In genomic region chr12:100612557-100612956, GRCh38 we compare ENCODE assay signal across 18 cellular contexts.
"Had no signal": no experiment of that assay in that cellular context is flagged by ENCODE, and none has a peak within 500 bp of the region (broad histone marks: within the 10 kb centered on the region; RNA-seq: fewer than 3 reads in every experiment).

No MANE protein-coding gene starts in this region.

- H3K4me1 Mint-ChIP-seq: activated CD4-positive, alpha-beta T cell treated with anti-CD3 and anti-CD28 coated beads for 36 hours; activated CD8-positive, alpha-beta memory T cell treated with anti-CD3 and anti-CD28 coated beads, Interleukin-2, amount 10 ng/mL, durations not matched to agents 7 days and 5 days; mesothelial cell of epicardium; nephron progenitor cell; T-helper 17 cell; WTC11 had no signal

- H3K9me3 Mint-ChIP-seq: activated CD4-positive, alpha-beta memory T cell treated with anti-CD3 and anti-CD28 coated beads for 36 hours; nephron progenitor cell; WTC11 had no signal

- H3K4me3 Mint-ChIP-seq: activated CD4-positive, alpha-beta memory T cell treated with anti-CD3 and anti-CD28 coated beads for 36 hours; activated CD4-positive, alpha-beta T cell treated with anti-CD3 and anti-CD28 coated beads for 36 hours; activated CD8-positive, alpha-beta memory T cell treated with anti-CD3 and anti-CD28 coated beads, Interleukin-2, amount 10 ng/mL, durations not matched to agents 7 days and 5 days; activated naive CD8-positive, alpha-beta T cell; mesothelial cell of epicardium; nephron progenitor cell; T-helper 17 cell; WTC11 had no signal

- H3K27ac Mint-ChIP-seq: activated CD4-positive, alpha-beta memory T cell treated with anti-CD3 and anti-CD28 coated beads for 36 hours; activated CD4-positive, alpha-beta T cell treated with anti-CD3 and anti-CD28 coated beads for 36 hours; activated CD8-positive, alpha-beta memory T cell treated with anti-CD3 and anti-CD28 coated beads, Interleukin-2, amount 10 ng/mL, durations not matched to agents 7 days and 5 days; activated naive CD8-positive, alpha-beta T cell; mesothelial cell of epicardium; nephron progenitor cell; T-helper 17 cell; WTC11 had no signal

- H3K4me3 ChIP-seq: cardiac muscle cell, dorsolateral prefrontal cortex, lung had no signal

- H3K36me3 Mint-ChIP-seq: activated CD4-positive, alpha-beta memory T cell treated with anti-CD3 and anti-CD28 coated beads for 36 hours; activated CD8-positive, alpha-beta memory T cell treated with anti-CD3 and anti-CD28 coated beads, Interleukin-2, amount 10 ng/mL, durations not matched to agents 7 days and 5 days; activated naive CD8-positive, alpha-beta T cell had no signal

- H3K27me3 ChIP-seq: cardiac muscle cell, dorsolateral prefrontal cortex had no signal

- ATAC-seq: activated CD4-positive, alpha-beta T cell treated with anti-CD3 and anti-CD28 coated beads for 36 hours; activated CD8-positive, alpha-beta memory T cell treated with anti-CD3 and anti-CD28 coated beads, Interleukin-2, amount 10 ng/mL, durations not matched to agents 7 days and 5 days; left lobe of liver; stimulated activated naive CD8-positive, alpha-beta T cell treated with anti-CD3 and anti-CD28 coated beads, Interleukin-15, Interleukin-2, amounts not matched to agents 100 U/mL and 50 U/mL, for 24 hours; T-helper 17 cell; WTC11 had no signal

- H3K27me3 Mint-ChIP-seq: activated CD4-positive, alpha-beta memory T cell treated with anti-CD3 and anti-CD28 coated beads for 36 hours; activated CD4-positive, alpha-beta T cell treated with anti-CD3 and anti-CD28 coated beads for 36 hours; activated CD8-positive, alpha-beta memory T cell treated with anti-CD3 and anti-CD28 coated beads, Interleukin-2, amount 10 ng/mL, durations not matched to agents 7 days and 5 days had no signal

- DNase-seq: activated CD4-positive, alpha-beta memory T cell treated with anti-CD3 and anti-CD28 coated beads for 36 hours; activated CD4-positive, alpha-beta T cell treated with anti-CD3 and anti-CD28 coated beads for 36 hours; activated CD8-positive, alpha-beta memory T cell treated with anti-CD3 and anti-CD28 coated beads, Interleukin-2, amount 10 ng/mL, durations not matched to agents 7 days and 5 days; amygdala; dorsolateral prefrontal cortex; foreskin melanocyte; hypothalamus; nephron progenitor cell; nucleus accumbens; stimulated activated CD4-positive, alpha-beta T cell treated with anti-CD3 and anti-CD28 coated beads, Interleukin-2, amount 100 ng/mL, for 24 hours; stimulated activated naive CD8-positive, alpha-beta T cell treated with anti-CD3 and anti-CD28 coated beads, Interleukin-15, Interleukin-2, amounts not matched to agents 100 U/mL and 50 U/mL, for 24 hours; T-helper 17 cell had no signal

- H3K36me3 ChIP-seq: cardiac muscle cell had no signal

- H3K27ac ChIP-seq: cardiac muscle cell, dorsolateral prefrontal cortex had no signal
